9 cellular contexts compared by ENCODE assay signal in genomic region chr2:130726614-130727180, GRCh38. TPM values are rescaled to one million over a fixed set of nuclear protein-coding genes. Genes with fewer than 3 reads are reported as not detected.
DNase-seq lines count a peak whose midpoint lies in the region; ATAC-seq, FAIRE-seq and TF ChIP-seq lines count a peak whose summit lies in the region.
"Had no signal": no experiment of that assay in that cellular context is flagged by ENCODE, and none has a peak within 500 bp of the region (broad histone marks: within the 10 kb centered on the region; RNA-seq: fewer than 3 reads in every experiment).

No MANE protein-coding gene starts in this region.

- H3K9me3 Mint-ChIP-seq in activated CD8-positive, alpha-beta memory T cell treated with anti-CD3 and anti-CD28 coated beads, Interleukin-2, amount 10 ng/mL, durations not matched to agents 7 days and 5 days (ENCODE audit: low read depth), result no peaks in the 10 kb centered on the region
- no peaks in the 10 kb centered on the region for H3K9me3 Mint-ChIP-seq in stimulated activated naive CD8-positive, alpha-beta T cell treated with anti-CD3 and anti-CD28 coated beads, Interleukin-15, Interleukin-2, amounts not matched to agents 100 ng/mL and 50 ng/mL, for 24 hours

- peak overlapping the region; percentile 68 for H3K4me3 Mint-ChIP-seq in activated CD8-positive, alpha-beta memory T cell treated with anti-CD3 and anti-CD28 coated beads, Interleukin-2, amount 10 ng/mL, durations not matched to agents 7 days and 5 days
- H3K4me3 Mint-ChIP-seq in stimulated activated naive CD8-positive, alpha-beta T cell treated with anti-CD3 and anti-CD28 coated beads, Interleukin-15, Interleukin-2, amounts not matched to agents 100 ng/mL and 50 ng/mL, for 24 hours, result peak overlapping the region; percentile 73

- H3K27me3 Mint-ChIP-seq in activated CD8-positive, alpha-beta memory T cell treated with anti-CD3 and anti-CD28 coated beads, Interleukin-2, amount 10 ng/mL, durations not matched to agents 7 days and 5 days, result peaks cover 26% of the 10 kb centered on the region
- peaks cover 6% of the 10 kb centered on the region for H3K27me3 Mint-ChIP-seq in stimulated activated naive CD8-positive, alpha-beta T cell treated with anti-CD3 and anti-CD28 coated beads, Interleukin-15, Interleukin-2, amounts not matched to agents 100 ng/mL and 50 ng/mL, for 24 hours

- CTCF ChIA-PET in activated CD8-positive, alpha-beta memory T cell treated with anti-CD3 and anti-CD28 coated beads, Interleukin-2, amount 10 ng/mL, durations not matched to agents 7 days and 5 days (lab: Charles Lee), result interaction anchor here (4.6 kb wide), 1 partner anchor 70 kb away, joined by 27 read pairs; no protein-coding TSS in a partner anchor

- peak; percentile 64 for DNase-seq in DMS79 treated with DMSO at 0.1 percent for 48 hours (lab: John Stamatoyannopoulos, UW)
- DNase-seq in DMS79 (lab: John Stamatoyannopoulos, UW), result no peak
- no peak for DNase-seq in activated CD8-positive, alpha-beta memory T cell treated with anti-CD3 and anti-CD28 coated beads, Interleukin-2, amount 10 ng/mL, durations not matched to agents 7 days and 5 days
- no peak for DNase-seq in stimulated activated CD4-positive, alpha-beta T cell treated with anti-CD3 and anti-CD28 coated beads, Interleukin-4, amount 100 ng/mL, for 1 hour
- DNase-seq in D721Med (ENCODE audit: insufficient read length, low spot score), result no peak
- no peak for DNase-seq in AML-193 (lab: John Stamatoyannopoulos, UW)

- peak overlapping the region; percentile 42 for H3K9ac ChIP-seq in iPS-15b (ENCODE audit: low read depth, low read length)

- H3K36me3 ChIP-seq in iPS-15b (ENCODE audit: control insufficient read depth, insufficient read depth, low read length), result no peaks in the 10 kb centered on the region

- H3K27me3 ChIP-seq in iPS-15b (ENCODE audit: control insufficient read depth, insufficient read depth, low read length), result peaks cover 25% of the 10 kb centered on the region

- H3K27ac Mint-ChIP-seq in activated CD8-positive, alpha-beta memory T cell treated with anti-CD3 and anti-CD28 coated beads, Interleukin-2, amount 10 ng/mL, durations not matched to agents 7 days and 5 days, result peak overlapping the region; percentile 78
- H3K27ac Mint-ChIP-seq in stimulated activated naive CD8-positive, alpha-beta T cell treated with anti-CD3 and anti-CD28 coated beads, Interleukin-15, Interleukin-2, amounts not matched to agents 100 ng/mL and 50 ng/mL, for 24 hours, result no peak overlapping the region

- peak overlapping the region; percentile 87 for H3K4me3 ChIP-seq in iPS-15b (ENCODE audit: low read depth, low read length)

- peaks cover 26% of the 10 kb centered on the region for H3K4me1 Mint-ChIP-seq in activated CD8-positive, alpha-beta memory T cell treated with anti-CD3 and anti-CD28 coated beads, Interleukin-2, amount 10 ng/mL, durations not matched to agents 7 days and 5 days
- peaks cover 19% of the 10 kb centered on the region for H3K4me1 Mint-ChIP-seq in stimulated activated naive CD8-positive, alpha-beta T cell treated with anti-CD3 and anti-CD28 coated beads, Interleukin-15, Interleukin-2, amounts not matched to agents 100 ng/mL and 50 ng/mL, for 24 hours (ENCODE audit: low read depth)

- H3K9me3 ChIP-seq in iPS-15b (ENCODE audit: control insufficient read depth, insufficient read depth, low read length), result no peaks in the 10 kb centered on the region

- no peak for TF ChIP-seq CTCF in D721Med (IDR thresholded peaks at IDR 0.05; ENCODE audit: insufficient read depth, missing control alignments)

- no peak for ATAC-seq in activated CD8-positive, alpha-beta memory T cell treated with anti-CD3 and anti-CD28 coated beads, Interleukin-2, amount 10 ng/mL, durations not matched to agents 7 days and 5 days

- no peak for FAIRE-seq in D721Med (lab: Jason Lieb, UNC)
- FAIRE-seq: A204.1 had no signal

- peaks cover 6% of the 10 kb centered on the region for H3K4me1 ChIP-seq in iPS-15b (ENCODE audit: control insufficient read depth, insufficient read depth, low read length)

- H3K36me3 Mint-ChIP-seq in activated CD8-positive, alpha-beta memory T cell treated with anti-CD3 and anti-CD28 coated beads, Interleukin-2, amount 10 ng/mL, durations not matched to agents 7 days and 5 days, result no peaks in the 10 kb centered on the region
- no peaks in the 10 kb centered on the region for H3K36me3 Mint-ChIP-seq in stimulated activated naive CD8-positive, alpha-beta T cell treated with anti-CD3 and anti-CD28 coated beads, Interleukin-15, Interleukin-2, amounts not matched to agents 100 ng/mL and 50 ng/mL, for 24 hours (ENCODE audit: low read depth)

RNA-seq across cellular contexts. Expression of gene GPR148, which starts 2.2 kb away (rescaled TPM):
- not detected for total RNA-seq in activated CD8-positive, alpha-beta memory T cell treated with anti-CD3 and anti-CD28 coated beads, Interleukin-2, amount 10 ng/mL, durations not matched to agents 7 days and 5 days

RNA-seq across cellular contexts. Expression of gene AMER3, which starts 28.6 kb away (rescaled TPM):
- total RNA-seq in activated CD8-positive, alpha-beta memory T cell treated with anti-CD3 and anti-CD28 coated beads, Interleukin-2, amount 10 ng/mL, durations not matched to agents 7 days and 5 days, result not detected
